Comparison of ENCODE assay signal across 13 cellular contexts in genomic region chr9:95142728-95143127, GRCh38.
"Had no signal": no experiment of that assay in that cellular context is flagged by ENCODE, and none has a peak within 500 bp of the region (broad histone marks: within the 10 kb centered on the region; RNA-seq: fewer than 3 reads in every experiment).

No MANE protein-coding gene starts in this region.

- H3K36me3 ChIP-seq: suprapubic skin had no signal

- H3K27me3 Mint-ChIP-seq: activated CD8-positive, alpha-beta memory T cell treated with anti-CD3 and anti-CD28 coated beads, Interleukin-2, amount 10 ng/mL, durations not matched to agents 7 days and 5 days; activated naive CD8-positive, alpha-beta T cell treated with anti-CD3 and anti-CD28 coated beads for 36 hours; progenitor cell of endocrine pancreas; stimulated activated naive CD8-positive, alpha-beta T cell treated with anti-CD3 and anti-CD28 coated beads, Interleukin-15, Interleukin-2, amounts not matched to agents 100 ng/mL and 50 ng/mL, for 24 hours; T-helper 17 cell had no signal

- H3K4me3 Mint-ChIP-seq: activated CD8-positive, alpha-beta memory T cell treated with anti-CD3 and anti-CD28 coated beads, Interleukin-2, amount 10 ng/mL, durations not matched to agents 7 days and 5 days; activated naive CD8-positive, alpha-beta T cell treated with anti-CD3 and anti-CD28 coated beads for 36 hours; mesothelial cell of epicardium; neural crest cell; stimulated activated naive CD8-positive, alpha-beta T cell treated with anti-CD3 and anti-CD28 coated beads, Interleukin-15, Interleukin-2, amounts not matched to agents 100 ng/mL and 50 ng/mL, for 24 hours; T-helper 17 cell had no signal

- H3K27ac ChIP-seq: suprapubic skin, VCaP had no signal

- ATAC-seq: activated CD8-positive, alpha-beta memory T cell treated with anti-CD3 and anti-CD28 coated beads, Interleukin-2, amount 10 ng/mL, durations not matched to agents 7 days and 5 days; left cardiac atrium; T-helper 17 cell had no signal

- H3K9me3 Mint-ChIP-seq: activated naive CD8-positive, alpha-beta T cell treated with anti-CD3 and anti-CD28 coated beads for 36 hours; mesothelial cell of epicardium; neural crest cell; stimulated activated naive CD8-positive, alpha-beta T cell treated with anti-CD3 and anti-CD28 coated beads, Interleukin-15, Interleukin-2, amounts not matched to agents 100 ng/mL and 50 ng/mL, for 24 hours had no signal

- H3K4me3 ChIP-seq: suprapubic skin had no signal

- DNase-seq: activated CD4-positive, alpha-beta T cell treated with anti-CD3 and anti-CD28 coated beads for 1 hour; activated CD4-positive, alpha-beta T cell treated with anti-CD3 and anti-CD28 coated beads, Interleukin-2, amount 50 U/mL, for 48 hours; activated CD8-positive, alpha-beta memory T cell treated with anti-CD3 and anti-CD28 coated beads, Interleukin-2, amount 10 ng/mL, durations not matched to agents 7 days and 5 days; activated naive CD8-positive, alpha-beta T cell treated with anti-CD3 and anti-CD28 coated beads for 36 hours; amniotic stem cell; left cardiac atrium; T-helper 17 cell had no signal

- H3K4me1 Mint-ChIP-seq: mesothelial cell of epicardium, T-helper 17 cell had no signal

- H3K27me3 ChIP-seq: suprapubic skin had no signal

- H3K9me3 ChIP-seq: suprapubic skin had no signal

- H3K27ac Mint-ChIP-seq: activated CD8-positive, alpha-beta memory T cell treated with anti-CD3 and anti-CD28 coated beads, Interleukin-2, amount 10 ng/mL, durations not matched to agents 7 days and 5 days; activated naive CD8-positive, alpha-beta T cell treated with anti-CD3 and anti-CD28 coated beads for 36 hours; mesothelial cell of epicardium; progenitor cell of endocrine pancreas; stimulated activated naive CD8-positive, alpha-beta T cell treated with anti-CD3 and anti-CD28 coated beads, Interleukin-15, Interleukin-2, amounts not matched to agents 100 ng/mL and 50 ng/mL, for 24 hours; T-helper 17 cell had no signal
